Comparison of ENCODE assay signal across 12 cellular contexts in genomic region chr3:188125076-188125475, GRCh38.
"Had no signal": no experiment of that assay in that cellular context is flagged by ENCODE, and none has a peak within 500 bp of the region (broad histone marks: within the 10 kb centered on the region; RNA-seq: fewer than 3 reads in every experiment).

No MANE protein-coding gene starts in this region.

- H3K4me3 ChIP-seq: gastrocnemius medialis, lower lobe of right lung, tibial nerve had no signal

- H3K27ac ChIP-seq: epithelial cell of prostate, gastrocnemius medialis, lower lobe of right lung, parathyroid adenoma had no signal

- DNase-seq: activated CD4-positive, alpha-beta T cell treated with anti-CD3 and anti-CD28 coated beads for 36 hours; activated CD4-positive, alpha-beta T cell treated with anti-CD3 and anti-CD28 coated beads, Interleukin-2, amount 50 U/mL, for 48 hours; activated T-cell treated with anti-CD3 and anti-CD28 coated beads for 4 hours; gastrocnemius medialis; lower lobe of right lung; stimulated activated CD4-positive, alpha-beta T cell treated with anti-CD3 and anti-CD28 coated beads, Interleukin-15, amount 100 ng/mL, for 24 hours; stimulated activated CD4-positive, alpha-beta T cell treated with anti-CD3 and anti-CD28 coated beads, Interleukin-2, amount 100 ng/mL, for 48 hours had no signal

- FAIRE-seq: TTC549 had no signal

- H3K4me1 ChIP-seq: lower lobe of right lung, parathyroid adenoma had no signal

- H3K9ac ChIP-seq: parathyroid adenoma had no signal

- H3K27me3 ChIP-seq: gastrocnemius medialis, tibial nerve had no signal

- ATAC-seq: activated CD4-positive, alpha-beta T cell treated with anti-CD3 and anti-CD28 coated beads for 36 hours; gastrocnemius medialis; natural killer cell treated with Interleukin-12 subunit alpha and Interleukin-12 subunit beta and Interleukin-15 and Interleukin-18, amount 100 ng/mL, for 72 hours had no signal

- H3K79me2 ChIP-seq: parathyroid adenoma had no signal

- H3K36me3 ChIP-seq: gastrocnemius medialis, lower lobe of right lung, tibial nerve had no signal

- H3K9me3 ChIP-seq: gastrocnemius medialis, lower lobe of right lung, tibial nerve had no signal

- H2AFZ ChIP-seq: parathyroid adenoma had no signal
